ENCODE assay signal across 7 cellular contexts in genomic region chr19:41398042-41398403, GRCh38. TPM values are rescaled to one million over a fixed set of nuclear protein-coding genes. Genes with fewer than 3 reads are reported as not detected.
DNase-seq lines count a peak whose midpoint lies in the region; ATAC-seq and TF ChIP-seq lines count a peak whose summit lies in the region.

No MANE protein-coding gene starts in this region.

- H3K4me3 ChIP-seq in HUES64 (ENCODE audit: low read length) (peak overlapping the region; percentile 93), iPS-15b (ENCODE audit: low read depth, low read length) (peak overlapping the region; percentile 78), stomach (peak overlapping the region; percentile 68 to 92 (median 82))

- peak overlapping the region; percentile 100 for H3K27ac Mint-ChIP-seq in activated CD8-positive, alpha-beta T cell treated with anti-CD3 and anti-CD28 coated beads, Interleukin-2, amount 10 ng/mL, durations not matched to agents 7 days and 5 days

- intact Hi-C loops in stomach (cut with DNase I; ENCODE audit: low total_unique reads), result no loop called here

- H3K9ac ChIP-seq in HUES64 (ENCODE audit: low read depth, low read length), result peak overlapping the region; percentile 91
- H3K9ac ChIP-seq in iPS-15b (ENCODE audit: low read depth, low read length), result peak overlapping the region; percentile 93

- no peak for ATAC-seq in activated CD8-positive, alpha-beta T cell treated with anti-CD3 and anti-CD28 coated beads, Interleukin-2, amount 10 ng/mL, durations not matched to agents 7 days and 5 days
- ATAC-seq in HG02884 (IDR thresholded peaks at IDR 0.05; ENCODE audit: unreplicated experiment), result no peak

- CTCF ChIA-PET in activated CD8-positive, alpha-beta T cell treated with anti-CD3 and anti-CD28 coated beads, Interleukin-2, amount 10 ng/mL, durations not matched to agents 7 days and 5 days (lab: Charles Lee), result no interaction called here

- no peak for TF ChIP-seq CTCF in stomach (IDR thresholded peaks at IDR 0.05)

- H3K4me1 Mint-ChIP-seq in activated CD8-positive, alpha-beta T cell treated with anti-CD3 and anti-CD28 coated beads, Interleukin-2, amount 10 ng/mL, durations not matched to agents 7 days and 5 days (ENCODE audit: low read depth), result peaks cover 44% of the 10 kb centered on the region

- POLR2A ChIA-PET in activated CD8-positive, alpha-beta T cell treated with anti-CD3 and anti-CD28 coated beads, Interleukin-2, amount 10 ng/mL, durations not matched to agents 7 days and 5 days (lab: Charles Lee), result no interaction called here

- H3K4me1 ChIP-seq in HUES64 (ENCODE audit: insufficient read depth, low read length) (peaks cover 9% of the 10 kb centered on the region), iPS-15b (ENCODE audit: control insufficient read depth, insufficient read depth, low read length) (peaks cover 3% of the 10 kb centered on the region), stomach (peaks cover 10 to 46% (median 37%) of the 10 kb centered on the region in 4 donors)

- peak overlapping the region; percentile 99 for H3K4me3 Mint-ChIP-seq in activated CD8-positive, alpha-beta T cell treated with anti-CD3 and anti-CD28 coated beads, Interleukin-2, amount 10 ng/mL, durations not matched to agents 7 days and 5 days

- H3K27me3 ChIP-seq in HUES64 (ENCODE audit: insufficient read depth, low read length) (no peaks in the 10 kb centered on the region), iPS-15b (ENCODE audit: control insufficient read depth, insufficient read depth, low read length) (no peaks in the 10 kb centered on the region), stomach (no peaks in the 10 kb centered on the region)

- no peak for TF ChIP-seq POLR2A in stomach (IDR thresholded peaks at IDR 0.05)

- no peak for TF ChIP-seq EP300 in stomach (IDR thresholded peaks at IDR 0.05)

- H3K27ac ChIP-seq in HUES64 (ENCODE audit: low read depth, low read length) (peak overlapping the region; percentile 93), stomach (peak overlapping the region; percentile 81 to 89 (median 88))

- no peaks in the 10 kb centered on the region for H3K27me3 Mint-ChIP-seq in activated CD8-positive, alpha-beta T cell treated with anti-CD3 and anti-CD28 coated beads, Interleukin-2, amount 10 ng/mL, durations not matched to agents 7 days and 5 days (ENCODE audit: low read depth)

- 2% methylated on average over 5 of the region's 5 CpGs for WGBS in HUES64
- 0 to 3% (median 0%) methylated on average over 5 of the region's 5 CpGs for WGBS in stomach, 5 donors

- H3K9me3 ChIP-seq in HUES64 (ENCODE audit: insufficient read depth, low read depth, low read length) (no peaks in the 10 kb centered on the region), iPS-15b (ENCODE audit: control insufficient read depth, insufficient read depth, low read length) (no peaks in the 10 kb centered on the region), stomach (no peaks in the 10 kb centered on the region)

- H3K9me3 Mint-ChIP-seq in activated CD8-positive, alpha-beta T cell treated with anti-CD3 and anti-CD28 coated beads, Interleukin-2, amount 10 ng/mL, durations not matched to agents 7 days and 5 days (ENCODE audit: insufficient read depth), result no peaks in the 10 kb centered on the region

- H3K36me3 Mint-ChIP-seq in activated CD8-positive, alpha-beta T cell treated with anti-CD3 and anti-CD28 coated beads, Interleukin-2, amount 10 ng/mL, durations not matched to agents 7 days and 5 days (ENCODE audit: low read depth), result peaks cover 7% of the 10 kb centered on the region

- H3K36me3 ChIP-seq in HUES64 (ENCODE audit: insufficient read depth, low read length) (0 out of 2 replicates have a peak, but pooled peaks cover 2% of the 10 kb centered on the region), iPS-15b (ENCODE audit: control insufficient read depth, insufficient read depth, low read length) (no peaks in the 10 kb centered on the region), stomach (peaks cover 0 to 22% (median 12%) of the 10 kb centered on the region in 4 donors)

- DNase-seq in activated CD8-positive, alpha-beta T cell treated with anti-CD3 and anti-CD28 coated beads, Interleukin-2, amount 10 ng/mL, durations not matched to agents 7 days and 5 days, result no peak
- DNase-seq in stomach (no peak), retina (no peak), KG1 (lab: John Stamatoyannopoulos, UW) (no peak)

RNA-seq across cellular contexts. Expression of gene BCKDHA, which starts 0.4 kb away (rescaled TPM):
- 21.0 TPM for polyA plus RNA-seq in HUES64 (2013, experiment 1 of 2)
- 30.7 TPM for polyA plus RNA-seq in HUES64 (2013, experiment 2 of 2)
- total RNA-seq in activated CD8-positive, alpha-beta T cell treated with anti-CD3 and anti-CD28 coated beads, Interleukin-2, amount 10 ng/mL, durations not matched to agents 7 days and 5 days, result 10 to 100 TPM; 15.8 to 24.5 TPM
- 10 to 100 TPM in 4 of 5 donors, 1 to 10 TPM in 1; 1.8 to 55.4 (median 23.0) TPM for total RNA-seq in stomach
- polyA plus RNA-seq in stomach, result 10 to 100 TPM; 48.7 to 80.6 (median 50.9) TPM

RNA-seq across cellular contexts. Expression of gene EXOSC5, which starts 0.9 kb away (rescaled TPM):
- 40.3 TPM for polyA plus RNA-seq in HUES64 (2013, experiment 1 of 2)
- 33.1 TPM for polyA plus RNA-seq in HUES64 (2013, experiment 2 of 2)
- 10 to 100 TPM; 25.3 to 26.6 TPM for total RNA-seq in activated CD8-positive, alpha-beta T cell treated with anti-CD3 and anti-CD28 coated beads, Interleukin-2, amount 10 ng/mL, durations not matched to agents 7 days and 5 days
- total RNA-seq in stomach, result 100 to 1,000 TPM in 1 of 5 donors, 10 to 100 TPM in 3, 1 to 10 TPM in 1; 4.8 to 131 (median 18.7) TPM
- 10 to 100 TPM; 21.8 to 48.0 (median 26.0) TPM for polyA plus RNA-seq in stomach

RNA-seq across cellular contexts. Expression of gene TMEM91, which starts 21.7 kb away (rescaled TPM):
- polyA plus RNA-seq in HUES64 (2013, experiment 1 of 2), result 2.2 TPM
- polyA plus RNA-seq in HUES64 (2013, experiment 2 of 2), result 3.9 TPM
- total RNA-seq in activated CD8-positive, alpha-beta T cell treated with anti-CD3 and anti-CD28 coated beads, Interleukin-2, amount 10 ng/mL, durations not matched to agents 7 days and 5 days, result 1 to 10 TPM; 5.3 to 6.4 TPM
- total RNA-seq in stomach, result 10 to 100 TPM in 2 of 5 donors, 1 to 10 TPM in 3; 2.3 to 76.3 (median 8.2) TPM
- polyA plus RNA-seq in stomach, result 10 to 100 TPM; 14.8 to 33.9 (median 22.4) TPM

RNA-seq across cellular contexts. Expression of gene B3GNT8, which starts 29.2 kb away (rescaled TPM):
- polyA plus RNA-seq in HUES64 (2013, experiment 1 of 2), result 1.0 TPM
- polyA plus RNA-seq in HUES64 (2013, experiment 2 of 2), result 1.3 TPM
- total RNA-seq in activated CD8-positive, alpha-beta T cell treated with anti-CD3 and anti-CD28 coated beads, Interleukin-2, amount 10 ng/mL, durations not matched to agents 7 days and 5 days, result 1 to 10 TPM; 2.9 to 5.2 TPM
- total RNA-seq in stomach, result 100 to 1,000 TPM in 1 of 5 donors, 1 to 10 TPM in 1, under 1 TPM in 1, not detected in 2; 0.92 to 158 (median 1.7) TPM
- polyA plus RNA-seq in stomach, result 1 to 10 TPM; 4.6 to 9.9 (median 6.1) TPM

RNA-seq across cellular contexts. Expression of gene B9D2, which starts 34.1 kb away (rescaled TPM):
- 5.2 TPM for polyA plus RNA-seq in HUES64 (2013, experiment 1 of 2)
- 5.6 TPM for polyA plus RNA-seq in HUES64 (2013, experiment 2 of 2)
- total RNA-seq in activated CD8-positive, alpha-beta T cell treated with anti-CD3 and anti-CD28 coated beads, Interleukin-2, amount 10 ng/mL, durations not matched to agents 7 days and 5 days, result 10 to 100 TPM; 10.6 to 12.8 TPM
- total RNA-seq in stomach, result 10 to 100 TPM in 1 of 5 donors, 1 to 10 TPM in 2, under 1 TPM in 1, not detected in 1; 0.58 to 20.3 (median 5.3) TPM
- 10 to 100 TPM in 2 of 3 donors, 1 to 10 TPM in 1; 9.2 to 17.4 (median 10.7) TPM for polyA plus RNA-seq in stomach
